ENCODE assay signal across 9 cellular contexts in the genomic region with DNA sequence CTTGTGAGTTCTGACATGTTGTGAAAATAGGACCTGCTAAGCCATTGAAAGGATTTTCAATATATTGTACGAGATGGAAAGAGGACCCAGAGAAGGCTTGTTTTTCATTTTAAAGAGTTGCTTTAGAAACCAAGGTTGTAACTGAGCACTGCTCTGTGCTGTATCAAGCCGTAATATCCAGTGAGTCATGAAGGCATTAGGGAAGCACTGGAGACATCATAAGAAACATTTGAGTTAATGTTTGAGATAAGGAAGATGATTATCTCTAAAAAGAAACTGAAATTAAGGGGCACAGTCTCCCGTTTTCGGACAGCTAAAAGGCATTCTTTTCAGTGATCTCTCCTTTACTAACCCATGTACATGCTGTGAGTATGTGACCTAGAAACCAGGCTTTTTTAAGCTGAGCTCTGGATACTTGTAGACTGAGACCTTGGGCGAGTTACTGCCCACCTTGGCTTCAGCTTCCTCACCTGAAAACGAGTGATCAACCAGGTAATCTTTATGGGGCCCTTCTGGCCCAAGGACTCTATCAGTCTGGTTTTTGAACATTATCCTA.
DNase-seq lines count a peak whose midpoint lies in the region; ATAC-seq and TF ChIP-seq lines count a peak whose summit lies in the region.
"Had no signal": no experiment of that assay in that cellular context is flagged by ENCODE, and none has a peak within 500 bp of the region (broad histone marks: within the 10 kb centered on the region; RNA-seq: fewer than 3 reads in every experiment).

No MANE protein-coding gene starts in this region.

- no peak overlapping the region for H3K4me3 Mint-ChIP-seq in stimulated activated effector memory CD8-positive, alpha-beta T cell treated with anti-CD3 and anti-CD28 coated beads, Interleukin-12 subunit alpha, Interleukin-12 subunit beta, amount 100 ng/mL, for 72 hours
- H3K4me3 Mint-ChIP-seq: activated naive CD4-positive, alpha-beta T cell treated with anti-CD3 and anti-CD28 coated beads, Interleukin-2, amount 10 ng/mL, durations not matched to agents 7 days and 5 days had no signal

- H3K4me1 ChIP-seq in foreskin keratinocyte: peaks cover 3% of the 10 kb centered on the region

- peak overlapping the region; percentile 56 for H3K27ac Mint-ChIP-seq in stimulated activated effector memory CD8-positive, alpha-beta T cell treated with anti-CD3 and anti-CD28 coated beads, Interleukin-12 subunit alpha, Interleukin-12 subunit beta, amount 100 ng/mL, for 72 hours
- H3K27ac Mint-ChIP-seq: activated naive CD4-positive, alpha-beta T cell treated with anti-CD3 and anti-CD28 coated beads, Interleukin-2, amount 10 ng/mL, durations not matched to agents 7 days and 5 days had no signal

- TF ChIP-seq CTCF in WI38 (IDR thresholded peaks at IDR 0.05; ENCODE audit: low read depth, low read length) (no peak), foreskin keratinocyte (conservative IDR thresholded peaks at IDR 0.05) (no peak)

- no peak overlapping the region for H3K27ac ChIP-seq in foreskin keratinocyte

- H3K4me1 Mint-ChIP-seq in stimulated activated effector memory CD8-positive, alpha-beta T cell treated with anti-CD3 and anti-CD28 coated beads, Interleukin-12 subunit alpha, Interleukin-12 subunit beta, amount 100 ng/mL, for 72 hours: peaks cover 8% of the 10 kb centered on the region

- DNase-seq in HT-29 (ENCODE audit: low spot score): peak; percentile 57
- DNase-seq in foreskin keratinocyte: peak in 1 of 2 donors; percentile 21
- no peak for DNase-seq in stimulated activated effector memory CD8-positive, alpha-beta T cell treated with anti-CD3 and anti-CD28 coated beads, Interleukin-12 subunit alpha, Interleukin-12 subunit beta, amount 100 ng/mL, for 72 hours (ENCODE audit: low spot score in 2 of 2)
- DNase-seq in SKM-1 treated with dmso at 0.1 percent for 144 hours (lab: John Stamatoyannopoulos, UW; ENCODE audit: unreplicated experiment): no peak
- no peak for DNase-seq in posterior cingulate gyrus
- DNase-seq in activated CD8-positive, alpha-beta memory T cell treated with anti-CD3 and anti-CD28 coated beads, Interleukin-2, amount 50 U/mL, for 48 hours: no peak
- no peak for DNase-seq in GF-D8 (lab: John Stamatoyannopoulos, UW)
- DNase-seq: activated naive CD4-positive, alpha-beta T cell treated with anti-CD3 and anti-CD28 coated beads, Interleukin-2, amount 10 ng/mL, durations not matched to agents 7 days and 5 days had no signal

- ATAC-seq in foreskin keratinocyte: peak; percentile 27
- ATAC-seq in stimulated activated effector memory CD8-positive, alpha-beta T cell treated with anti-CD3 and anti-CD28 coated beads, Interleukin-12 subunit alpha, Interleukin-12 subunit beta, amount 100 ng/mL, for 72 hours: no peak

- no peaks in the 10 kb centered on the region for H3K36me3 Mint-ChIP-seq in stimulated activated effector memory CD8-positive, alpha-beta T cell treated with anti-CD3 and anti-CD28 coated beads, Interleukin-12 subunit alpha, Interleukin-12 subunit beta, amount 100 ng/mL, for 72 hours
- H3K36me3 Mint-ChIP-seq: activated naive CD4-positive, alpha-beta T cell treated with anti-CD3 and anti-CD28 coated beads, Interleukin-2, amount 10 ng/mL, durations not matched to agents 7 days and 5 days had no signal

- H3K4me3 ChIP-seq in WI38 (ENCODE audit: low read depth, low read length): peak overlapping the region; percentile 21; the same call in 1 of the 2 replicates

- H3K27me3 ChIP-seq in foreskin keratinocyte: no peaks in the 10 kb centered on the region

- H3K9me3 Mint-ChIP-seq in stimulated activated effector memory CD8-positive, alpha-beta T cell treated with anti-CD3 and anti-CD28 coated beads, Interleukin-12 subunit alpha, Interleukin-12 subunit beta, amount 100 ng/mL, for 72 hours: no peaks in the 10 kb centered on the region
- H3K9me3 Mint-ChIP-seq: activated naive CD4-positive, alpha-beta T cell treated with anti-CD3 and anti-CD28 coated beads, Interleukin-2, amount 10 ng/mL, durations not matched to agents 7 days and 5 days had no signal

- intact Hi-C loops in posterior cingulate gyrus (cut with DNase I): no loop called here
